8 cellular contexts compared by ENCODE assay signal in the genomic region with DNA sequence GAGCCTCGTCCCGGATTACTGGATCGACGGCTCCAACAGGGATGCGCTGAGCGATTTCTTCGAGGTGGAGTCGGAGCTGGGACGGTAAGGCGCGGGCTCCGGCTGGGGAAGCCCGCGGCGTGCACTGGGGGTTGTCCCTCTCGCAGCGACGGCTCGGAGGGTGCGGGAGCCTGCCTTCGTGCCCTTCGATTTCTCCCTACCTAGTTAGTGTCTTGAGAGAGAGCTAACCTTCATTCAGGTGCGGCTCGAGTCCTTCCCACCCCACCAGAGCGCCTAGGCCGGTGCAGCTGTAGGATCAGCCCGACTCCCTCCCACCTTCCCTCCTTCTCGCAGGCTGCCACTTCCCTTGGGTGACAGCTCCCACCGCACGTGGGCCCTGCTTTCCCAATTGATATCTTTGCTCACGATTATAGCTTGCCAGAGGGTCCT. TPM values are rescaled to one million over a fixed set of nuclear protein-coding genes. Genes with fewer than 3 reads are reported as not detected.
DNase-seq lines count a peak whose midpoint lies in the region; ATAC-seq, FAIRE-seq and TF ChIP-seq lines count a peak whose summit lies in the region.

No MANE protein-coding gene starts in this region.

- no peak for DNase-seq in CD4-positive, CD25-positive, alpha-beta regulatory T cell
- no peak for DNase-seq in activated naive CD4-positive, alpha-beta T cell treated with anti-CD3 and anti-CD28 coated beads, Interleukin-2, amount 10 ng/mL, durations not matched to agents 7 days and 5 days
- DNase-seq in kidney (peak; percentile 56), islet precursor cell (no peak), DMS79 (lab: John Stamatoyannopoulos, UW) (no peak)
- no peak for DNase-seq in stimulated activated effector memory CD8-positive, alpha-beta T cell treated with anti-CD3 and anti-CD28 coated beads, Interleukin-12 subunit alpha, Interleukin-12 subunit beta, amount 100 ng/mL, for 72 hours (ENCODE audit: low spot score in 2 of 2)

- H3K27ac Mint-ChIP-seq in CD4-positive, CD25-positive, alpha-beta regulatory T cell, result peak overlapping the region; percentile 91 to 100 (median 96)
- H3K27ac Mint-ChIP-seq in activated naive CD4-positive, alpha-beta T cell treated with anti-CD3 and anti-CD28 coated beads, Interleukin-2, amount 10 ng/mL, durations not matched to agents 7 days and 5 days, result peak overlapping the region; percentile 92
- peak overlapping the region; percentile 95 for H3K27ac Mint-ChIP-seq in stimulated activated effector memory CD8-positive, alpha-beta T cell treated with anti-CD3 and anti-CD28 coated beads, Interleukin-12 subunit alpha, Interleukin-12 subunit beta, amount 100 ng/mL, for 72 hours

- peaks cover 32 to 40% (median 35%) of the 10 kb centered on the region in 4 donors for H3K4me1 Mint-ChIP-seq in CD4-positive, CD25-positive, alpha-beta regulatory T cell
- H3K4me1 Mint-ChIP-seq in activated naive CD4-positive, alpha-beta T cell treated with anti-CD3 and anti-CD28 coated beads, Interleukin-2, amount 10 ng/mL, durations not matched to agents 7 days and 5 days, result peaks cover 35% of the 10 kb centered on the region
- peaks cover 36% of the 10 kb centered on the region for H3K4me1 Mint-ChIP-seq in stimulated activated effector memory CD8-positive, alpha-beta T cell treated with anti-CD3 and anti-CD28 coated beads, Interleukin-12 subunit alpha, Interleukin-12 subunit beta, amount 100 ng/mL, for 72 hours

- H3K4me3 ChIP-seq in CD4-positive, CD25-positive, alpha-beta regulatory T cell (ENCODE audit: low read depth, low read length), result peak overlapping the region; percentile 98
- H3K4me3 ChIP-seq in kidney (ENCODE audit: low read length in 2 of 2), result peak overlapping the region; percentile 44 to 55

- peaks cover 51% of the 10 kb centered on the region for H3K4me1 ChIP-seq in CD4-positive, CD25-positive, alpha-beta regulatory T cell (ENCODE audit: control insufficient read depth, insufficient read depth, low read length, poor library complexity, severe bottlenecking)
- peaks cover 0 to 7% of the 10 kb centered on the region in 2 donors for H3K4me1 ChIP-seq in kidney (ENCODE audit: control insufficient read depth in 1 of 2, insufficient read depth in 1 of 2, low read depth in 1 of 2, low read length in 2 of 2)

- CTCF ChIA-PET in activated naive CD4-positive, alpha-beta T cell treated with anti-CD3 and anti-CD28 coated beads, Interleukin-2, amount 10 ng/mL, durations not matched to agents 7 days and 5 days (lab: Charles Lee), result interaction anchor here (4.1 to 7.4 kb wide), 3 partner anchors 12 to 64 kb away, joined by 15 to 60 read pairs (median 40); no protein-coding TSS in a partner anchor

- intact Hi-C loops in kidney (cut with DNase I), result no loop called here

- no peaks in the 10 kb centered on the region for H3K36me3 ChIP-seq in CD4-positive, CD25-positive, alpha-beta regulatory T cell (ENCODE audit: control insufficient read depth, insufficient read depth, low read length)
- H3K36me3 ChIP-seq in kidney (ENCODE audit: control insufficient read depth in 1 of 2, insufficient read depth in 2 of 2, low read length in 2 of 2), result no peaks in the 10 kb centered on the region

- no peak overlapping the region for H3K9ac ChIP-seq in kidney (ENCODE audit: low read length in 2 of 2)

- peak overlapping the region; percentile 87 for H3K27ac ChIP-seq in CD4-positive, CD25-positive, alpha-beta regulatory T cell (ENCODE audit: insufficient read depth, low read length, poor library complexity, severe bottlenecking)
- no peak overlapping the region for H3K27ac ChIP-seq in kidney (ENCODE audit: low read depth in 2 of 2, low read length in 2 of 2)

- H3K27me3 Mint-ChIP-seq in CD4-positive, CD25-positive, alpha-beta regulatory T cell, result no peaks in the 10 kb centered on the region
- no peaks in the 10 kb centered on the region for H3K27me3 Mint-ChIP-seq in activated naive CD4-positive, alpha-beta T cell treated with anti-CD3 and anti-CD28 coated beads, Interleukin-2, amount 10 ng/mL, durations not matched to agents 7 days and 5 days

- H3K9me3 Mint-ChIP-seq in CD4-positive, CD25-positive, alpha-beta regulatory T cell, result peaks cover 0 to 2% (median 0%) of the 10 kb centered on the region in 7 donors
- no peaks in the 10 kb centered on the region for H3K9me3 Mint-ChIP-seq in activated naive CD4-positive, alpha-beta T cell treated with anti-CD3 and anti-CD28 coated beads, Interleukin-2, amount 10 ng/mL, durations not matched to agents 7 days and 5 days
- no peaks in the 10 kb centered on the region for H3K9me3 Mint-ChIP-seq in stimulated activated effector memory CD8-positive, alpha-beta T cell treated with anti-CD3 and anti-CD28 coated beads, Interleukin-12 subunit alpha, Interleukin-12 subunit beta, amount 100 ng/mL, for 72 hours

- no peaks in the 10 kb centered on the region for H3K9me3 ChIP-seq in CD4-positive, CD25-positive, alpha-beta regulatory T cell (ENCODE audit: control insufficient read depth in 2 of 2, low read length in 2 of 2)
- H3K9me3 ChIP-seq in kidney (ENCODE audit: control insufficient read depth in 1 of 2, low read length in 2 of 2), result no peaks in the 10 kb centered on the region

- H3K27me3 ChIP-seq in CD4-positive, CD25-positive, alpha-beta regulatory T cell (ENCODE audit: control insufficient read depth, insufficient read depth, low read length), result no peaks in the 10 kb centered on the region

- H3K36me3 Mint-ChIP-seq in CD4-positive, CD25-positive, alpha-beta regulatory T cell, result peaks cover 8% of the 10 kb centered on the region
- H3K36me3 Mint-ChIP-seq in activated naive CD4-positive, alpha-beta T cell treated with anti-CD3 and anti-CD28 coated beads, Interleukin-2, amount 10 ng/mL, durations not matched to agents 7 days and 5 days, result peaks cover 35% of the 10 kb centered on the region
- peaks cover 31% of the 10 kb centered on the region for H3K36me3 Mint-ChIP-seq in stimulated activated effector memory CD8-positive, alpha-beta T cell treated with anti-CD3 and anti-CD28 coated beads, Interleukin-12 subunit alpha, Interleukin-12 subunit beta, amount 100 ng/mL, for 72 hours

- ATAC-seq in CD4-positive, CD25-positive, alpha-beta regulatory T cell (ENCODE audit: low read depth in 2 of 2), result peak in 1 of 2 donors; percentile 1
- ATAC-seq in GM19328 (IDR thresholded peaks at IDR 0.05; ENCODE audit: unreplicated experiment) (peak; percentile 11), HG03175 (IDR thresholded peaks at IDR 0.05; ENCODE audit: unreplicated experiment) (peak; percentile 33)
- peak; percentile 47 for ATAC-seq in stimulated activated effector memory CD8-positive, alpha-beta T cell treated with anti-CD3 and anti-CD28 coated beads, Interleukin-12 subunit alpha, Interleukin-12 subunit beta, amount 100 ng/mL, for 72 hours

- FAIRE-seq in kidney (lab: Jason Lieb, UNC), result no peak

- no peak for TF ChIP-seq CTCF in kidney (IDR thresholded peaks at IDR 0.05; ENCODE audit: borderline replicate concordance, extremely low read depth, insufficient read depth)

- H3K4me3 Mint-ChIP-seq in CD4-positive, CD25-positive, alpha-beta regulatory T cell, result peak overlapping the region; percentile 93 to 100 (median 98)
- peak overlapping the region; percentile 98 for H3K4me3 Mint-ChIP-seq in activated naive CD4-positive, alpha-beta T cell treated with anti-CD3 and anti-CD28 coated beads, Interleukin-2, amount 10 ng/mL, durations not matched to agents 7 days and 5 days
- peak overlapping the region; percentile 95 for H3K4me3 Mint-ChIP-seq in stimulated activated effector memory CD8-positive, alpha-beta T cell treated with anti-CD3 and anti-CD28 coated beads, Interleukin-12 subunit alpha, Interleukin-12 subunit beta, amount 100 ng/mL, for 72 hours

RNA-seq across cellular contexts. Expression of a gene that starts 0.4 kb away (rescaled TPM):
- total RNA-seq in CD4-positive, CD25-positive, alpha-beta regulatory T cell, result 167 TPM
- 100 to 1,000 TPM in 2 of 4 donors, 10 to 100 TPM in 2; 85.3 to 125 (median 96.2) TPM for polyA plus RNA-seq in CD4-positive, CD25-positive, alpha-beta regulatory T cell
- 4.7 TPM for total RNA-seq in kidney
- 0.37 TPM for polyA plus RNA-seq in kidney (ENCODE audit: insufficient read depth, low read depth, low replicate concordance)

Comparison
In these comparisons a context has a peak if more than half of its experiments do, and no peak if none do; other contexts are left out.
1. RNA of a gene that starts 0.4 kb away (total RNA-seq): 167 TPM in CD4-positive, CD25-positive, alpha-beta regulatory T cell (single experiment); 4.7 TPM in kidney (single experiment); every median in the first group is over 10 times any median in the second.
2. Peak in every context shown above with its lines, with median percentiles within 50 percentile points of each other: H3K27ac Mint-ChIP-seq and H3K4me3 Mint-ChIP-seq.